Comparison of ENCODE assay signal across 8 cellular contexts in the genomic region with DNA sequence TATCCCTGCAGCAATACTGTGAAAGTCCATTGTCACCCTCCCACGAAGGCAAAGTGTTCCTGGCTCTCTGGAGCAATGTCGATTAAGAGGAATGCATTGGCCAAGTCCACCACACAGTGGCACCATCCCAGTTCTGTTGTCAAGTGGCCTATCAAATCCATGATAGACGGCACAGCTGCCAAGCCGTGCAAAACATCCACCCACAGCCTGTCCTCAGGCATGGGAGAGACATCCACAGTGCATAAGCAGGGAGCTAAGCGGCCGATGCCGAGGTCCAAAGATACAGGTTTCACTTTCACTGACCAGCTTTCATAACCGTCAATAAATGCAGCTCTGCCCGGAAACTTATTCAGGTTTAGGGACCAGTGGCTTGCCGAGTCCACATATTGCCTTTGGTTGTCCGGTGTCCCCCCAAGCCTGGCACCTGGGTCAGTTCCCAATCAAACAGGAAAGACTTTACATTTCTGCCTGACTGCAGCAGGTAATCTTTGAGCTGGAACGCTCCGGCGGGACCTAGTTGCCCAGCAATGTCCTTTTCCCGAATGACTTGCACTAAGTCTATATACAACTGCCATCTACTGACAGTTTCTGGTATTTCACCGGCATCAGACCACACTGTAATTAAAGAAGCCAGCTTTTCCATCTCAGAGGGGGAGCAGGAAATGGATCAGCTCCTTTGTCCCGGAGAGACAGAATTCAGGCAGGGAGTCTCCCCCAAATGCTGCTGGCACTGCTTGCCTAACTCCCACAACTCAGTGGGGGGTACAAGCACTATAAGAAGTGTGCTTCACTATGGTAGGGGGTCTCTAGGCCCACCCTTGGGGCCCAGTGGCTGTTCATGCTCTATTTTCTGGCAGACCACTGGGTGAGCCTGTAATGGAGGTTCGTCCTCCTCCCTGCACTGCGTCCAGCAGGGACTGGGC. TPM values are rescaled to one million over a fixed set of nuclear protein-coding genes. Genes with fewer than 3 reads are reported as not detected.
DNase-seq lines count a peak whose midpoint lies in the region; ATAC-seq and TF ChIP-seq lines count a peak whose summit lies in the region.

No MANE protein-coding gene starts in this region.

- ATAC-seq in GM18868 (IDR thresholded peaks at IDR 0.05; ENCODE audit: unreplicated experiment) = peak; percentile 52
- peak; percentile 91 for ATAC-seq in activated CD8-positive, alpha-beta T cell treated with anti-CD3 and anti-CD28 coated beads for 36 hours

- H3K27ac Mint-ChIP-seq in activated CD8-positive, alpha-beta T cell treated with anti-CD3 and anti-CD28 coated beads for 36 hours = peak overlapping the region; percentile 80

- TF ChIP-seq CTCF in AG04449 (IDR thresholded peaks at IDR 0.05; ENCODE audit: insufficient read depth, low read length, missing control alignments) (peak; percentile 60), lower leg skin (IDR thresholded peaks at IDR 0.05) (peak in 2 of 3 donors; percentile 79 to 85)
- peak; percentile 90 for TF ChIP-seq CTCF in activated CD8-positive, alpha-beta T cell treated with anti-CD3 and anti-CD28 coated beads for 36 hours (IDR thresholded peaks at IDR 0.05)

- CTCF ChIA-PET in AG04449 (lab: Yijun Ruan, JAX) = interaction anchor here (0.7 to 4.5 kb wide), 38 partner anchors 9 to 1195 kb away, joined by 3 to 29 read pairs (median 6); a partner anchor contains a TSS
- CTCF ChIA-PET in activated CD8-positive, alpha-beta T cell treated with anti-CD3 and anti-CD28 coated beads for 36 hours (lab: Charles Lee) = interaction anchor here (0.6 to 3.5 kb wide), 66 partner anchors 9 to 584 kb away, joined by 3 to 19 read pairs (median 4); a partner anchor contains a TSS

- no peaks in the 10 kb centered on the region for H3K9me3 Mint-ChIP-seq in activated CD8-positive, alpha-beta T cell treated with anti-CD3 and anti-CD28 coated beads for 36 hours

- H3K4me3 ChIP-seq in AG04449 (ENCODE audit: low read depth, low read length) = peak overlapping the region; percentile 74
- H3K4me3 ChIP-seq in lower leg skin (ENCODE audit: low read depth, poor library complexity, severe bottlenecking) = peak overlapping the region; percentile 41

- H3K4me3 Mint-ChIP-seq in activated CD8-positive, alpha-beta T cell treated with anti-CD3 and anti-CD28 coated beads for 36 hours = peak overlapping the region; percentile 82

- WGBS in lower leg skin, 2 donors = 2 to 4% methylated on average over 17 to 19 of the region's 19 CpGs

- DNase-seq in AG04449 (ENCODE audit: low read depth, low spot score) = peak; percentile 42
- DNase-seq in HS-27A (ENCODE audit: low read depth) = peak; percentile 72
- DNase-seq in NCI-H774 (lab: John Stamatoyannopoulos, UW) = peak; percentile 83
- DNase-seq in activated CD8-positive, alpha-beta T cell treated with anti-CD3 and anti-CD28 coated beads for 36 hours = peak; percentile 70
- peak; percentile 23 for DNase-seq in effector CD8-positive, alpha-beta T cell (lab: John Stamatoyannopoulos, UW)
- DNase-seq in lower leg skin (ENCODE audit: low spot score in 2 of 2) = peak; percentile 87 to 93
- peak; percentile 76 for DNase-seq in stimulated activated CD4-positive, alpha-beta T cell treated with anti-CD3 and anti-CD28 coated beads, Interleukin-4, amount 100 ng/mL, for 24 hours

- POLR2A ChIA-PET in AG04449 (lab: Yijun Ruan, JAX) = interaction anchor here (0.8 to 1.2 kb wide), 5 partner anchors 21 to 214 kb away, joined by 3 to 5 read pairs (median 4); a partner anchor contains a TSS
- POLR2A ChIA-PET in activated CD8-positive, alpha-beta T cell treated with anti-CD3 and anti-CD28 coated beads for 36 hours (lab: Charles Lee) = interaction anchor here (0.8 to 1.4 kb wide), 5 partner anchors 15 to 463 kb away, joined by 3 to 5 read pairs (median 4); a partner anchor contains a TSS

- no peaks in the 10 kb centered on the region for H3K27me3 Mint-ChIP-seq in activated CD8-positive, alpha-beta T cell treated with anti-CD3 and anti-CD28 coated beads for 36 hours

- intact Hi-C loops in activated CD8-positive, alpha-beta T cell treated with anti-CD3 and anti-CD28 coated beads for 36 hours (cut with micrococcal nuclease) = loop anchor here (2.0 to 10.0 kb wide), 3 partner anchors 91 to 451 kb away; a partner anchor contains a TSS
- intact Hi-C loops in lower leg skin (cut with DNase I; ENCODE audit: low total_unique reads) = no loop called here

- no peak for TF ChIP-seq POLR2A in lower leg skin (IDR thresholded peaks at IDR 0.05)

- peaks cover 21% of the 10 kb centered on the region for H3K4me1 Mint-ChIP-seq in activated CD8-positive, alpha-beta T cell treated with anti-CD3 and anti-CD28 coated beads for 36 hours (ENCODE audit: low read depth)

- H3K36me3 Mint-ChIP-seq in activated CD8-positive, alpha-beta T cell treated with anti-CD3 and anti-CD28 coated beads for 36 hours (ENCODE audit: low read depth) = no peaks in the 10 kb centered on the region

RNA-seq across cellular contexts. Expression of a gene that starts 6.3 kb away (rescaled TPM):
- total RNA-seq in activated CD8-positive, alpha-beta T cell treated with anti-CD3 and anti-CD28 coated beads for 36 hours = 1 to 10 TPM; 2.3 to 3.0 TPM
- 1 to 10 TPM; 2.9 to 6.7 (median 4.3) TPM for total RNA-seq in lower leg skin

RNA-seq across cellular contexts. Expression of a gene that starts 20.1 kb away (rescaled TPM):
- total RNA-seq in activated CD8-positive, alpha-beta T cell treated with anti-CD3 and anti-CD28 coated beads for 36 hours = 1 to 10 TPM; 1.6 to 2.0 TPM
- 10 to 100 TPM in 2 of 4 donors, 1 to 10 TPM in 2; 3.6 to 19.4 (median 7.0) TPM for total RNA-seq in lower leg skin

RNA-seq across cellular contexts. Expression of a gene that starts 43.5 kb away (rescaled TPM):
- 1 to 10 TPM; 7.1 to 7.4 TPM for total RNA-seq in activated CD8-positive, alpha-beta T cell treated with anti-CD3 and anti-CD28 coated beads for 36 hours
- 1 to 10 TPM; 2.7 to 5.5 (median 4.0) TPM for total RNA-seq in lower leg skin

Comparison
In these comparisons a context has a peak if more than half of its experiments do, and no peak if none do; other contexts are left out.
1. Peak in every context shown above with its lines: DNase-seq, ATAC-seq and H3K4me3 ChIP-seq.
2. DNase-seq: peak in every context shown above with its lines; median percentile 90 in lower leg skin; 83 in NCI-H774; 76 in stimulated activated CD4-positive, alpha-beta T cell treated with anti-CD3 and anti-CD28 coated beads, Interleukin-4, amount 100 ng/mL, for 24 hours; 72 in HS-27A; 70 in activated CD8-positive, alpha-beta T cell treated with anti-CD3 and anti-CD28 coated beads for 36 hours; 42 in AG04449; 23 in effector CD8-positive, alpha-beta T cell.